In genomic region chr1:1509465-1509850, GRCh38 we compare ENCODE assay signal across 5 cellular contexts. TPM values are rescaled to one million over a fixed set of nuclear protein-coding genes. Genes with fewer than 3 reads are reported as not detected.
"Had no signal": no experiment of that assay in that cellular context is flagged by ENCODE, and none has a peak within 500 bp of the region (broad histone marks: within the 10 kb centered on the region; RNA-seq: fewer than 3 reads in every experiment).

No MANE protein-coding gene starts in this region.

RNA-seq across cellular contexts. Expression of gene TMEM240, which starts 31.0 kb away (rescaled TPM):
- total RNA-seq: myocyte had no signal
- polyA plus RNA-seq: immature natural killer cell had no signal

RNA-seq across cellular contexts. Expression of gene ATAD3C, which starts 60.0 kb away (rescaled TPM):
- total RNA-seq: endothelial cell of umbilical vein, frontal cortex, myocyte had no signal
- polyA plus RNA-seq: fibroblast of lung had no signal
